ENCODE assay signal across 16 cellular contexts in the genomic region with DNA sequence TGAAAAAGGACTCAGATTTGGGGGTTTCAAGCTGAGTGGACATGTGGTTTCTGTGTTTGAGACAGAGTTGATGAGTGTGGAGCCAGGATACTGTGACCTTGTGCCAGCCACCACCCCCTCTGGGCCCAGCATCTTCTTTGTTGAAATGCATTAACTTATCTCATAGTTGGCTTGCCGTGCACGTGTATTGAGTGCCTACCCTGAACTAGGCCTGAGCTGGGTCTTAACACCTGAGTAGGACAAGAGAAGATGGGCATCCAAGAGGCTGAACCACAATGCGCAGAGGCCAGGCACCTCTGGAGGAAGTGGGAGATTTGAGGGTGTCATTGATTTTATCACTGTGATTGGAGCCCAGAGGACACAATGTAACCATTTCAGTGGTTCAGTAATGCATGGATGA.
DNase-seq lines count a peak whose midpoint lies in the region; ATAC-seq and TF ChIP-seq lines count a peak whose summit lies in the region.
"Had no signal": no experiment of that assay in that cellular context is flagged by ENCODE, and none has a peak within 500 bp of the region (broad histone marks: within the 10 kb centered on the region; RNA-seq: fewer than 3 reads in every experiment).

No MANE protein-coding gene starts in this region.

- peak overlapping the region; percentile 69 to 90 for H3K27ac ChIP-seq in coronary artery
- peak overlapping the region; percentile 74 to 93 for H3K27ac ChIP-seq in tibial artery
- no peak overlapping the region for H3K27ac ChIP-seq in uterus
- H3K27ac ChIP-seq in neural progenitor cell = no peak overlapping the region

- H4K20me1 ChIP-seq in neural progenitor cell (ENCODE audit: low read depth) = peaks cover 65% of the 10 kb centered on the region

- peaks cover 4% of the 10 kb centered on the region for H3K79me2 ChIP-seq in neural progenitor cell (ENCODE audit: low read depth)

- no peaks in the 10 kb centered on the region for H3K27me3 ChIP-seq in tibial artery
- H3K27me3 ChIP-seq in uterus = no peaks in the 10 kb centered on the region
- H3K27me3 ChIP-seq in neural progenitor cell = no peaks in the 10 kb centered on the region

- DNase-seq in activated CD4-positive, alpha-beta T cell treated with anti-CD3 and anti-CD28 coated beads, Interleukin-2, amount 10 ng/mL, durations not matched to agents 24 days and 14 days = no peak
- DNase-seq in activated CD4-positive, alpha-beta T cell treated with anti-CD3 and anti-CD28 coated beads, Interleukin-2, amount 50 U/mL, for 48 hours = no peak
- no peak for DNase-seq in activated CD8-positive, alpha-beta T cell treated with anti-CD3 and anti-CD28 coated beads for 36 hours
- DNase-seq in coronary artery (ENCODE audit: low spot score) (no peak), tibial artery (no peak), uterus (no peak), T-helper 1 cell (no peak), neural progenitor cell (ENCODE audit: low spot score) (no peak)
- DNase-seq: 8988T, NCI-H1092, NCI-H1417 treated with DMSO at 0.1 percent for 48 hours, NCI-H187, NCI-H2081 treated with DMSO at 0.1 percent for 48 hours, NCI-H226, NCI-H510A had no signal

- TF ChIP-seq CTCF in activated CD8-positive, alpha-beta T cell treated with anti-CD3 and anti-CD28 coated beads for 36 hours (IDR thresholded peaks at IDR 0.05) = no peak
- TF ChIP-seq CTCF in coronary artery (IDR thresholded peaks at IDR 0.05) = no peak
- no peak for TF ChIP-seq CTCF in tibial artery (IDR thresholded peaks at IDR 0.05)
- no peak for TF ChIP-seq CTCF in uterus (IDR thresholded peaks at IDR 0.05)
- TF ChIP-seq CTCF in neural progenitor cell (IDR thresholded peaks at IDR 0.05) = no peak

- H2AFZ ChIP-seq in neural progenitor cell (replicated peaks) = no peak overlapping the region

- no peak overlapping the region for H3K4me3 Mint-ChIP-seq in activated CD4-positive, alpha-beta T cell treated with anti-CD3 and anti-CD28 coated beads, Interleukin-2, amount 10 ng/mL, durations not matched to agents 24 days and 14 days
- no peak overlapping the region for H3K4me3 Mint-ChIP-seq in activated CD8-positive, alpha-beta T cell treated with anti-CD3 and anti-CD28 coated beads for 36 hours
- H3K4me3 Mint-ChIP-seq in neural progenitor cell = no peak overlapping the region
- H3K4me3 Mint-ChIP-seq: CD4-positive, CD25-positive, alpha-beta regulatory T cell had no signal

- no peak overlapping the region for H3K4me3 ChIP-seq in coronary artery
- no peak overlapping the region for H3K4me3 ChIP-seq in tibial artery
- H3K4me3 ChIP-seq in uterus = no peak overlapping the region
- no peak overlapping the region for H3K4me3 ChIP-seq in neural progenitor cell

- H3K4me1 ChIP-seq in tibial artery (peaks cover 0 to 97% (median 92%) of the 10 kb centered on the region in 4 donors), uterus (no peaks in the 10 kb centered on the region), neural progenitor cell (peaks cover 23% of the 10 kb centered on the region)

- intact Hi-C loops in activated CD4-positive, alpha-beta T cell treated with anti-CD3 and anti-CD28 coated beads, Interleukin-2, amount 10 ng/mL, durations not matched to agents 24 days and 14 days (cut with micrococcal nuclease) = no loop called here
- intact Hi-C loops in activated CD8-positive, alpha-beta T cell treated with anti-CD3 and anti-CD28 coated beads for 36 hours (cut with micrococcal nuclease) = no loop called here
- intact Hi-C loops in tibial artery (cut with DNase I; ENCODE audit: low total_unique reads) = loop anchor here (5.0 kb wide), 1 partner anchor 90 kb away; no protein-coding TSS in a partner anchor
- intact Hi-C loops in uterus (cut with DNase I; ENCODE audit: low total_unique reads) = no loop called here

- TF ChIP-seq POLR2A in uterus (IDR thresholded peaks at IDR 0.05) = no peak

- H3K4me2 ChIP-seq in neural progenitor cell = no peak overlapping the region

- CTCF ChIA-PET in activated CD8-positive, alpha-beta T cell treated with anti-CD3 and anti-CD28 coated beads for 36 hours (lab: Charles Lee) = interaction anchor here (0.6 to 3.9 kb wide), 16 partner anchors 10 to 252 kb away, joined by 3 to 34 read pairs (median 4); no protein-coding TSS in a partner anchor

- H3K9ac ChIP-seq in neural progenitor cell = no peak overlapping the region

- H3F3A ChIP-seq in neural progenitor cell (ENCODE audit: low read depth) = peaks cover 5% of the 10 kb centered on the region

- no peaks in the 10 kb centered on the region for H3K9me3 Mint-ChIP-seq in activated CD4-positive, alpha-beta T cell treated with anti-CD3 and anti-CD28 coated beads, Interleukin-2, amount 10 ng/mL, durations not matched to agents 24 days and 14 days
- H3K9me3 Mint-ChIP-seq in activated CD8-positive, alpha-beta T cell treated with anti-CD3 and anti-CD28 coated beads for 36 hours = no peaks in the 10 kb centered on the region
- H3K9me3 Mint-ChIP-seq in neural progenitor cell = no peaks in the 10 kb centered on the region
- H3K9me3 Mint-ChIP-seq: CD4-positive, CD25-positive, alpha-beta regulatory T cell had no signal

- H3K36me3 Mint-ChIP-seq in activated CD4-positive, alpha-beta T cell treated with anti-CD3 and anti-CD28 coated beads, Interleukin-2, amount 10 ng/mL, durations not matched to agents 24 days and 14 days (ENCODE audit: low read depth) = peaks cover 20% of the 10 kb centered on the region
- H3K36me3 Mint-ChIP-seq in activated CD8-positive, alpha-beta T cell treated with anti-CD3 and anti-CD28 coated beads for 36 hours (ENCODE audit: low read depth) = peaks cover 1% of the 10 kb centered on the region
- H3K36me3 Mint-ChIP-seq in neural progenitor cell = no peaks in the 10 kb centered on the region
- H3K36me3 Mint-ChIP-seq: CD4-positive, CD25-positive, alpha-beta regulatory T cell had no signal

- H3K36me3 ChIP-seq in tibial artery (no peaks in the 10 kb centered on the region), uterus (no peaks in the 10 kb centered on the region), neural progenitor cell (no peaks in the 10 kb centered on the region)

- H3K4me1 Mint-ChIP-seq in activated CD4-positive, alpha-beta T cell treated with anti-CD3 and anti-CD28 coated beads, Interleukin-2, amount 10 ng/mL, durations not matched to agents 24 days and 14 days = peaks cover 68% of the 10 kb centered on the region
- peaks cover 85% of the 10 kb centered on the region for H3K4me1 Mint-ChIP-seq in activated CD8-positive, alpha-beta T cell treated with anti-CD3 and anti-CD28 coated beads for 36 hours (ENCODE audit: low read depth)
- H3K4me1 Mint-ChIP-seq in neural progenitor cell = peaks cover 18% of the 10 kb centered on the region

- POLR2A ChIA-PET in activated CD8-positive, alpha-beta T cell treated with anti-CD3 and anti-CD28 coated beads for 36 hours (lab: Charles Lee) = interaction anchor here (1.3 kb wide), 1 partner anchor 9 kb away, joined by 6 read pairs; no protein-coding TSS in a partner anchor

- H3K27me3 Mint-ChIP-seq in activated CD4-positive, alpha-beta T cell treated with anti-CD3 and anti-CD28 coated beads, Interleukin-2, amount 10 ng/mL, durations not matched to agents 24 days and 14 days = no peaks in the 10 kb centered on the region
- no peaks in the 10 kb centered on the region for H3K27me3 Mint-ChIP-seq in activated CD8-positive, alpha-beta T cell treated with anti-CD3 and anti-CD28 coated beads for 36 hours
- H3K27me3 Mint-ChIP-seq in neural progenitor cell (ENCODE audit: insufficient read depth, low read depth) = peaks cover 2% of the 10 kb centered on the region
- H3K27me3 Mint-ChIP-seq: CD4-positive, CD25-positive, alpha-beta regulatory T cell had no signal

- H3K9me3 ChIP-seq in tibial artery = no peaks in the 10 kb centered on the region
- no peaks in the 10 kb centered on the region for H3K9me3 ChIP-seq in uterus
- no peaks in the 10 kb centered on the region for H3K9me3 ChIP-seq in neural progenitor cell (ENCODE audit: low read depth)

- H3K27ac Mint-ChIP-seq in activated CD4-positive, alpha-beta T cell treated with anti-CD3 and anti-CD28 coated beads, Interleukin-2, amount 10 ng/mL, durations not matched to agents 24 days and 14 days = peak overlapping the region; percentile 80
- H3K27ac Mint-ChIP-seq in activated CD8-positive, alpha-beta T cell treated with anti-CD3 and anti-CD28 coated beads for 36 hours = peak overlapping the region; percentile 48
- no peak overlapping the region for H3K27ac Mint-ChIP-seq in neural progenitor cell
- H3K27ac Mint-ChIP-seq: CD4-positive, CD25-positive, alpha-beta regulatory T cell had no signal

- ATAC-seq in activated CD8-positive, alpha-beta T cell treated with anti-CD3 and anti-CD28 coated beads for 36 hours = no peak

Comparison
In these comparisons a context has a peak if more than half of its experiments do, and no peak if none do; other contexts are left out.
1. H3K27ac ChIP-seq: peak in coronary artery (2 of 2) and tibial artery (2 of 2); none in uterus (0 of 2) and neural progenitor cell (single experiment).